Comparison of ENCODE assay signal across 8 cellular contexts in the genomic region with DNA sequence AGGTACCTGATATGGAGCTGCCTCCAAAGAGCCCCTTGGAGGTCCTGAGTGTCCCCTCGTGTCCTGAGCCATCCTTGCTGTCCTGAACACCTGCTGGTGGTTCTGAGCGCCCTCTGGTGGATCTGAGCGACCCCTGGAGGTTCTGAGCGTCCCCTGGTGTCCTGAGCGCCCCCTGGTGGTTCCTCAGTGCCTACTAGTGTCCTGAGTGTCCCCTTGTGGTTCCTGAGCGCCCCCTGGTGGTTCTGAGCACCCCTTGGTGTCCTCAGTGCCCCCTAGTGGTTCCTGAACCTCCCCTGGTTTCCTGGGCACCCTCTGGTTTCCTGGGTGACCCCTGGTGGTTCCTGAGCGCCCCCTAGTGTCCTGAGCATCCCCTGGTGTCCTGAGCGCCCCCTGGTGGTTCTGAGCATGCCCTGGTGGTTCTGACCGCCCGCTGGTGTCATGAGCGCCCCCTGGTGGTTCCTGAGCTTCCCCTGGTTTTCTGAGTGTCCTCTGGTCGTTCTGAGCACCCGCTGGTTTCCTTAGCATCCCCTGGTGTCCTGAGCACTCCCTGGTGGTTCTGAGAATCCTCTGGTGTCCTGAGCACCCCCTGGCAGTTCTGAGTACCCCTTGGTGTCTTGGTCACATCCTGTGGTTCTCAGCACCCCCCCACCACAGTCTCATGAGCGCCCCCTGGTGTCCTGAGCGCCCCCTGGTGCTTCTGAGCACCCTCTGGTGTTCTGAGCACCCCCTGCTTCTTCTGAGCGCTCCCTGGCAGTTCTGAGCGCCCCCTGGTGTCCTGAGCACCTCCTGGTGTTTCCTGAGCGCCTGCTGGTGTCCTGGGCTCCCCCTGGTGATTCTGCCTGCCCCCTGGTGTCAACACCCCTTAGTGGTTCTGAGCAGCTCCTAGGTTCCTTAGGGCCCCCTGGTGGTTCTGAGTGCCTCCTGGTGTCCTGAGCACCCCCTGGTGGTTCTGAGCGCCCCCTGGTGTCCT.
A peak's percentile ranks its signal among the peaks of the same experiment; 100 is the strongest.
DNase-seq lines count a peak whose midpoint lies in the region; ATAC-seq, FAIRE-seq and TF ChIP-seq lines count a peak whose summit lies in the region.
"Not testable (repeated sequence)": the region's sequence is repeated elsewhere in the genome, so short reads cannot be mapped to it uniquely, and the experiment has no call there.

No MANE protein-coding gene starts in this region.

- CTCF ChIA-PET in Panc1 (lab: Charles Lee): not testable (repeated sequence)

- in situ Hi-C loops in Panc1 (cut with HindIII; ENCODE audit: low pct_unique_long_range_greater_than_20kb, low sequenced_read_pairs): not testable (repeated sequence)

- H3K36me3 ChIP-seq in Panc1 (ENCODE audit: control insufficient read depth, insufficient read depth, low read length); psoas muscle (ENCODE audit: insufficient read depth in 1 of 2, low read depth in 1 of 2): not testable (repeated sequence)

- intact Hi-C loops in Panc1 (cut with micrococcal nuclease; ENCODE audit: unreplicated experiment); psoas muscle (cut with DNase I): not testable (repeated sequence)

- ATAC-seq in GM19025 (IDR thresholded peaks at IDR 0.05; ENCODE audit: low read depth, unreplicated experiment) (peak; percentile 77), GM21447 (IDR thresholded peaks at IDR 0.05; ENCODE audit: unreplicated experiment) (peak; percentile 63), HG02840 (IDR thresholded peaks at IDR 0.05; ENCODE audit: low FRiP score, unreplicated experiment) (peak; percentile 67), HG03139 (IDR thresholded peaks at IDR 0.05; ENCODE audit: unreplicated experiment) (peak; percentile 63), Panc1 (0 out of 2 replicates have a peak, but pooled peaks have one; percentile 21), foreskin keratinocyte (peak; percentile 40), psoas muscle (peak in 3 of 4 donors; percentile 66 to 71 (median 69))

- POLR2A ChIA-PET in Panc1 (lab: Charles Lee): not testable (repeated sequence)

- not testable (repeated sequence) for TF ChIP-seq CTCF in Panc1 (IDR thresholded peaks at IDR 0.05); foreskin keratinocyte (conservative IDR thresholded peaks at IDR 0.05); psoas muscle (IDR thresholded peaks at IDR 0.05)

- TF ChIP-seq POLR2A in GM12891 (IDR thresholded peaks at IDR 0.05; ENCODE audit: low read depth, low read length): not testable (repeated sequence)

- not testable (repeated sequence) for H3K4me1 ChIP-seq in Panc1 (ENCODE audit: control insufficient read depth, insufficient read depth, low read length); foreskin keratinocyte; psoas muscle

- not testable (repeated sequence) for H3K9me3 ChIP-seq in Panc1 (ENCODE audit: control insufficient read depth, insufficient read depth, low read depth, low read length); psoas muscle

- H3K27ac ChIP-seq in Panc1 (ENCODE audit: low read length); foreskin keratinocyte; psoas muscle: not testable (repeated sequence)

- not testable (repeated sequence) for DNase-seq in GM12891 (ENCODE audit: insufficient read length, low spot score); Panc1 (ENCODE audit: low read depth, low spot score); foreskin keratinocyte; psoas muscle

- not testable (repeated sequence) for H3K4me3 ChIP-seq in Panc1 (ENCODE audit: low read depth in 2 of 2, low read length in 2 of 2); psoas muscle

- BruUV-seq in Panc1 (replicated peaks; lab: Mats Ljungman, UMichigan): not testable (repeated sequence)

- not testable (repeated sequence) for H3K27me3 ChIP-seq in Panc1 (ENCODE audit: control insufficient read depth, insufficient read depth, low read length); foreskin keratinocyte; psoas muscle (ENCODE audit: insufficient read depth in 3 of 3, low read length in 2 of 3)

- peak; percentile 81 for FAIRE-seq in GM12891 (lab: Jason Lieb, UNC)

- WGBS in psoas muscle, 3 donors: no CpG with 5 or more reads among the region's 19 CpGs

Comparison
In these comparisons a context has a peak if more than half of its experiments do, and no peak if none do; other contexts are left out.
1. ATAC-seq: peak in every context shown above with its lines; median percentile 77 in GM19025; 69 in psoas muscle; 67 in HG02840; 63 in GM21447; 63 in HG03139; 40 in foreskin keratinocyte; 21 in Panc1.